Comparison of ENCODE assay signal across 8 cellular contexts in the genomic region with DNA sequence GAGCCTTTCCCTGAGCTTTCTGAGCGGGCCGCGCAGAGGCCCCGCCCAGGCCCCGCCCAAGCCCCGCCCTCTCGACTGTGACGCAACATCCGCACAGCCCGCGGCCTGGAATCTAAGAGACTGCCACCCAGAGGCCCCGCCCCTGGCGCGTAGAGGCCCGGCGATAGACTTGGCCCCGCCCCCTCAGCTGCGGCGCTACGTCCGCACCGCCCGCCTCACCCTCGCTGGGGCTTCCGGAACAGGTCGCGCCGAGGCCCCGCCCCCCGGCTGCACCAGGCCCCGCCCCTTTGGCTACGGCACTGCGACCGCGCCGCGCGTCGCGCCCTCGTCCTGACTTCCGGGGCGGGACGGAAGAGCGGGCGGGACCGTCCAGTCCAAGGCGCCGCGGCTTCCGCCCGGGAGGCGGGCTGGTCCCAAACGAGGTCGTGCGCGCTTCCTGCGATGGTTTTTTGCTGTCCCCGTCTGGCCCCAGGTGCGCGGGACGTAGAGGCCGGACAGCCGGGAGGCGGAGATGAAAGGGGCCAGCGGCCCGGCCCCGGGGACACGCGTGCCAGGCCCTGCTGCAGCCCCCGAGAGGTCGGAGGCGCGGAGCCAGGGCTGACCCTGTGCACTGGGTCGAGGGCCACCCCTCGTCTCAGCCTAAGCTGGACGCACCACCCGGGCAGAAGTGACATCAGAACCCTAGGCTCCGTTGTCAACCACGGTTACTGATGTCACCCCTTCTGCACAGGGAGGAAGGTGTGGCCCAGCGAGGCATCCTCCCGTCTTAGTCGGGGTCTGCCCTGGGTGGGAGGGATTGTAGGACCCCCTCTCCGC. TPM values are rescaled to one million over a fixed set of nuclear protein-coding genes. Genes with fewer than 3 reads are reported as not detected.
DNase-seq lines count a peak whose midpoint lies in the region; ATAC-seq and TF ChIP-seq lines count a peak whose summit lies in the region.

No MANE protein-coding gene starts in this region.

- peak overlapping the region; percentile 34; the same call in 1 of the 2 replicates for H3K27ac ChIP-seq in PC-9
- peak overlapping the region; percentile 98 to 100 for H3K27ac ChIP-seq in esophagus (ENCODE audit: low read depth in 2 of 2, low read length in 1 of 2)
- peak overlapping the region; percentile 85 for H3K27ac ChIP-seq in muscle layer of colon (ENCODE audit: low read depth, low read length)

- peaks cover 17% of the 10 kb centered on the region for H3K4me1 Mint-ChIP-seq in activated T-cell treated with anti-CD3 and anti-CD28 coated beads, Interleukin-2, amount 50 U/mL, for 4 hours (ENCODE audit: low read depth)

- TF ChIP-seq CTCF in PC-9 (conservative IDR thresholded peaks at IDR 0.05): no peak

- intact Hi-C loops in PC-9 (cut with micrococcal nuclease; ENCODE audit: unreplicated experiment): loop anchor here (1.0 to 5.0 kb wide), 4 partner anchors 23 to 39 kb away; no protein-coding TSS in a partner anchor

- H3K9me3 Mint-ChIP-seq in activated T-cell treated with anti-CD3 and anti-CD28 coated beads, Interleukin-2, amount 50 U/mL, for 4 hours: no peaks in the 10 kb centered on the region

- peaks cover 15% of the 10 kb centered on the region for H3K4me1 ChIP-seq in PC-9 (replicated peaks; ENCODE audit: insufficient read depth)
- peaks cover 2 to 23% of the 10 kb centered on the region in 2 donors for H3K4me1 ChIP-seq in esophagus (ENCODE audit: control insufficient read depth in 2 of 2, insufficient read depth in 2 of 2, low read length in 1 of 2)
- peaks cover 14% of the 10 kb centered on the region for H3K4me1 ChIP-seq in muscle layer of colon (ENCODE audit: insufficient read depth, low read length)

- peak overlapping the region; percentile 83 for H3K4me2 ChIP-seq in PC-9

- 1% methylated on average over 83 to 84 of the region's 84 CpGs for WGBS in esophagus, 2 donors

- CTCF ChIA-PET in PC-9 (lab: Charles Lee): interaction anchor here (0.5 to 2.9 kb wide), 6 partner anchors 8 to 544 kb away, joined by 3 to 28 read pairs (median 8); no protein-coding TSS in a partner anchor

- peak overlapping the region; percentile 95 for H2AFZ ChIP-seq in PC-9

- no peaks in the 10 kb centered on the region for H4K20me1 ChIP-seq in PC-9 (ENCODE audit: insufficient read depth)

- ATAC-seq in GM21528 (IDR thresholded peaks at IDR 0.05; ENCODE audit: low FRiP score, unreplicated experiment): peak; percentile 91
- peak; percentile 90 to 95 for ATAC-seq in activated T-cell treated with anti-CD3 and anti-CD28 coated beads, Interleukin-2, amount 50 U/mL, for 4 hours

- peak overlapping the region; percentile 99 for H3K4me3 ChIP-seq in PC-9
- H3K4me3 ChIP-seq in esophagus (ENCODE audit: low read depth in 1 of 2, low read length in 2 of 2): peak overlapping the region; percentile 74 to 79
- peak overlapping the region; percentile 73 to 89 for H3K4me3 ChIP-seq in muscle layer of colon (ENCODE audit: low read depth in 1 of 2, low read length in 2 of 2)

- H3K27me3 ChIP-seq in PC-9 (ENCODE audit: insufficient read depth, low read depth) (no peaks in the 10 kb centered on the region), esophagus (ENCODE audit: control insufficient read depth in 1 of 2, insufficient read depth in 2 of 2, low read length in 2 of 2) (no peaks in the 10 kb centered on the region), muscle layer of colon (ENCODE audit: control insufficient read depth in 1 of 2, insufficient read depth in 2 of 2, low read length in 2 of 2) (no peaks in the 10 kb centered on the region)

- H3K9me3 ChIP-seq in PC-9 (ENCODE audit: insufficient read depth, low read depth): no peaks in the 10 kb centered on the region
- H3K9me3 ChIP-seq in esophagus (ENCODE audit: control insufficient read depth in 2 of 2, insufficient read depth in 1 of 2, low read depth in 1 of 2, low read length in 1 of 2): no peaks in the 10 kb centered on the region
- no peaks in the 10 kb centered on the region for H3K9me3 ChIP-seq in muscle layer of colon (ENCODE audit: low read length)

- H3K4me3 Mint-ChIP-seq in activated T-cell treated with anti-CD3 and anti-CD28 coated beads, Interleukin-2, amount 50 U/mL, for 4 hours: peak overlapping the region; percentile 85

- DNase-seq in DMS53 (lab: John Stamatoyannopoulos, UW) (peak; percentile 98), HuH-7.5 (ENCODE audit: low spot score) (peak; percentile 96), PC-9 (peak; percentile 96 to 99)
- DNase-seq in activated T-cell treated with anti-CD3 and anti-CD28 coated beads, Interleukin-2, amount 50 U/mL, for 4 hours: peak; percentile 100
- DNase-seq in stimulated activated CD8-positive, alpha-beta memory T cell treated with anti-CD3 and anti-CD28 coated beads, Interleukin-4, amount 100 ng/mL, for 48 hours: peak; percentile 100

- no peaks in the 10 kb centered on the region for H3K36me3 Mint-ChIP-seq in activated T-cell treated with anti-CD3 and anti-CD28 coated beads, Interleukin-2, amount 50 U/mL, for 4 hours (ENCODE audit: insufficient read depth)

- H3K79me2 ChIP-seq in PC-9 (ENCODE audit: low read depth): peaks cover 5% of the 10 kb centered on the region; the same call in 1 of the 2 replicates

- H3K27me3 Mint-ChIP-seq in activated T-cell treated with anti-CD3 and anti-CD28 coated beads, Interleukin-2, amount 50 U/mL, for 4 hours (ENCODE audit: low read depth): no peaks in the 10 kb centered on the region

- H3K9ac ChIP-seq in muscle layer of colon (ENCODE audit: low read length): peak overlapping the region; percentile 94

- H3F3A ChIP-seq in PC-9 (ENCODE audit: insufficient read depth, low read depth): peaks cover 38% of the 10 kb centered on the region

- BruUV-seq in PC-9 (replicated peaks; lab: Mats Ljungman, UMichigan): TSS peak; percentile 77

- POLR2A ChIA-PET in PC-9 (lab: Charles Lee; ENCODE audit: unreplicated experiment): interaction anchor here (0.5 to 1.0 kb wide), 8 partner anchors 17 to 431 kb away, joined by 3 to 21 read pairs (median 8); no protein-coding TSS in a partner anchor

- H3K9me2 ChIP-seq in PC-9 (ENCODE audit: insufficient read depth): no peaks in the 10 kb centered on the region

- H3K36me3 ChIP-seq in PC-9 (ENCODE audit: low read depth) (no peaks in the 10 kb centered on the region), esophagus (ENCODE audit: control insufficient read depth in 2 of 2, insufficient read depth in 2 of 2, low read length in 1 of 2) (no peaks in the 10 kb centered on the region), muscle layer of colon (ENCODE audit: insufficient read depth, low read length) (no peaks in the 10 kb centered on the region)

RNA-seq across cellular contexts. Expression of gene WNT7B, which starts 59.0 kb away (rescaled TPM):
- 66.9 and 75.5 TPM in 2 replicates for total RNA-seq in PC-9 (2021)
- under 1 TPM in 1 of 3 donors, not detected in 2; 0.05 TPM for total RNA-seq in activated T-cell treated with anti-CD3 and anti-CD28 coated beads, Interleukin-2, amount 50 U/mL, for 4 hours
- polyA plus RNA-seq in esophagus: 1 to 10 TPM; 6.6 to 6.8 TPM

Comparison
In these comparisons a context has a peak if more than half of its experiments do, and no peak if none do; other contexts are left out.
1. Peak in every context shown above with its lines: DNase-seq, ATAC-seq, H3K4me3 ChIP-seq and H3K27ac ChIP-seq.
2. H3K27ac ChIP-seq: peak in every context shown above with its lines; median percentile 99 in esophagus; 85 in muscle layer of colon; 34 in PC-9.
3. RNA of gene WNT7B, which starts 59.0 kb away (total RNA-seq): 66.9 to 75.5 TPM in PC-9; 0.05 TPM in activated T-cell treated with anti-CD3 and anti-CD28 coated beads, Interleukin-2, amount 50 U/mL, for 4 hours; every median in the first group is over 10 times any median in the second.